ENCODE assay signal across 17 cellular contexts in genomic region chr19:50349277-50350057, GRCh38. TPM values are rescaled to one million over a fixed set of nuclear protein-coding genes. Genes with fewer than 3 reads are reported as not detected.
DNase-seq lines count a peak whose midpoint lies in the region; ATAC-seq and TF ChIP-seq lines count a peak whose summit lies in the region.
"Had no signal": no experiment of that assay in that cellular context is flagged by ENCODE, and none has a peak within 500 bp of the region (broad histone marks: within the 10 kb centered on the region; RNA-seq: fewer than 3 reads in every experiment).

No MANE protein-coding gene starts in this region.

- WGBS in mammary epithelial cell (ENCODE audit: low coverage, missing lambda C conversion rate), result 42% methylated on average over 17 of the region's 22 CpGs

- no peak for ATAC-seq in memory B cell (ENCODE audit: low read depth)
- no peak for ATAC-seq in GM18858 (IDR thresholded peaks at IDR 0.05; ENCODE audit: unreplicated experiment)
- no peak for ATAC-seq in HG02678 (IDR thresholded peaks at IDR 0.05; ENCODE audit: unreplicated experiment)

- H3K9ac ChIP-seq in BLaER1 (no peak overlapping the region), mammary epithelial cell (ENCODE audit: insufficient read depth, low read length) (no peak overlapping the region)

- H2AFZ ChIP-seq in mammary epithelial cell (ENCODE audit: low read depth, low read length), result peak overlapping the region; percentile 42

- H3K4me1 Mint-ChIP-seq in memory B cell, result peaks cover 24% of the 10 kb centered on the region

- H3K4me3 ChIP-seq in BLaER1 (no peak overlapping the region), mammary epithelial cell (replicated peaks in 1 of 3; ENCODE audit: insufficient read depth in 1 of 3, low read depth in 2 of 3, low read length in 3 of 3) (no peak overlapping the region)

- in situ Hi-C loops in mammary epithelial cell (cut with MboI; ENCODE audit: low sequenced_read_pairs in 2 of 2), result no loop called here

- peak overlapping the region; percentile 58 for H3K27ac Mint-ChIP-seq in memory B cell

- H3K4me1 ChIP-seq in BLaER1, result peaks cover 46% of the 10 kb centered on the region
- H3K4me1 ChIP-seq in mammary epithelial cell (ENCODE audit: insufficient read depth, low read length), result no peaks in the 10 kb centered on the region

- H3K4me2 ChIP-seq in BLaER1, result peak overlapping the region; percentile 54
- no peak overlapping the region for H3K4me2 ChIP-seq in mammary epithelial cell (ENCODE audit: insufficient read depth, low read depth, low read length)

- dilution Hi-C loops in mammary epithelial cell (cut with HindIII; ENCODE audit: low sequenced_read_pairs), result no loop called here

- peak overlapping the region; percentile 14 for H3K4me3 Mint-ChIP-seq in memory B cell
- H3K4me3 Mint-ChIP-seq: activated CD4-positive, alpha-beta memory T cell treated with anti-CD3 and anti-CD28 coated beads for 36 hours had no signal

- H3K79me2 ChIP-seq in mammary epithelial cell (ENCODE audit: insufficient read depth, low read length), result no peaks in the 10 kb centered on the region

- BruUV-seq in mammary epithelial cell (replicated peaks; lab: Mats Ljungman, UMichigan), result no TSS peak

- no peaks in the 10 kb centered on the region for H3K36me3 ChIP-seq in BLaER1
- H3K36me3 ChIP-seq in mammary epithelial cell (ENCODE audit: insufficient read depth, low read length), result no peaks in the 10 kb centered on the region

- H4K20me1 ChIP-seq in BLaER1 (no peaks in the 10 kb centered on the region), mammary epithelial cell (ENCODE audit: insufficient read depth, low read length) (no peaks in the 10 kb centered on the region)

- no peaks in the 10 kb centered on the region for H3K27me3 ChIP-seq in BLaER1
- no peaks in the 10 kb centered on the region for H3K27me3 ChIP-seq in mammary epithelial cell (ENCODE audit: insufficient read depth, low read length)

- H3K27ac ChIP-seq in BLaER1 (no peak overlapping the region), mammary epithelial cell (ENCODE audit: insufficient read depth, low read depth, low read length) (no peak overlapping the region)

- DNase-seq in HT-29 (ENCODE audit: low spot score) (peak; percentile 30), mammary epithelial cell (no peak), memory B cell (ENCODE audit: low spot score in 2 of 2) (no peak), NCI-H510A treated with DMSO at 0.1 percent for 48 hours (lab: John Stamatoyannopoulos, UW) (no peak), DMS153 (lab: John Stamatoyannopoulos, UW) (no peak)
- DNase-seq: activated CD4-positive, alpha-beta memory T cell treated with anti-CD3 and anti-CD28 coated beads for 36 hours; activated T-cell treated with anti-CD3 and anti-CD28 coated beads, Interleukin-2, amount 50 U/mL, for 48 hours; central memory CD4-positive, alpha-beta T cell; COR-L47; GF-D8; HCEC 1CT; NCI-H774 had no signal

- no peaks in the 10 kb centered on the region for H3K36me3 Mint-ChIP-seq in memory B cell

- H3K27me3 Mint-ChIP-seq in memory B cell, result no peaks in the 10 kb centered on the region
- H3K27me3 Mint-ChIP-seq: activated CD4-positive, alpha-beta memory T cell treated with anti-CD3 and anti-CD28 coated beads for 36 hours had no signal

- intact Hi-C loops in mammary epithelial cell (cut with micrococcal nuclease), result no loop called here

- H3K9me3 ChIP-seq in BLaER1, result peaks cover 15% of the 10 kb centered on the region
- no peaks in the 10 kb centered on the region for H3K9me3 ChIP-seq in mammary epithelial cell (replicated peaks; ENCODE audit: insufficient read depth, low read length)

- CTCF ChIA-PET in mammary epithelial cell (lab: Charles Lee; ENCODE audit: low non-redundant PET), result no interaction called here

- peak; percentile 14 to 33 for TF ChIP-seq CTCF in mammary epithelial cell (conservative IDR thresholded peaks at IDR 0.05 in 1 of 2, IDR thresholded peaks at IDR 0.05 in 1 of 2; ENCODE audit: extremely low read depth in 1 of 2, insufficient read depth in 1 of 2, low read depth in 1 of 2, low read length in 2 of 2)

- no peaks in the 10 kb centered on the region for H3K9me3 Mint-ChIP-seq in memory B cell

RNA-seq across cellular contexts. Expression of gene NAPSA, which starts 16.0 kb away (rescaled TPM):
- 0.08 and 1.2 TPM in 2 replicates for total RNA-seq in HT-29 (2014; rRNA removed; shearing (Covaris generic))
- total RNA-seq in mammary epithelial cell, result 1 to 10 TPM in 1 of 2 donors, under 1 TPM in 1; 0.75 to 1.3 TPM
- polyA plus RNA-seq in mammary epithelial cell, result 0.24 TPM
- polyA minus RNA-seq in mammary epithelial cell, result not detected
- polyA plus RNA-seq: neural cell had no signal

RNA-seq across cellular contexts. Expression of gene KCNC3, which starts 20.3 kb away (rescaled TPM):
- 3.5 and 7.1 TPM in 2 replicates for total RNA-seq in HT-29 (2014; rRNA removed; shearing (Covaris generic))
- total RNA-seq in mammary epithelial cell, result under 1 TPM; 0.09 to 0.67 TPM
- polyA plus RNA-seq in mammary epithelial cell, result not detected
- polyA minus RNA-seq in mammary epithelial cell, result not detected
- polyA plus RNA-seq: AG04450 had no signal

RNA-seq across cellular contexts. Expression of gene NR1H2, which starts 26.8 kb away (rescaled TPM):
- total RNA-seq in HT-29 (2014; rRNA removed; shearing (Covaris generic)), result 111 and 113 TPM in 2 replicates
- total RNA-seq in mammary epithelial cell, result 10 to 100 TPM; 53.8 to 65.5 TPM
- 33.4 TPM for polyA plus RNA-seq in mammary epithelial cell
- 11.7 TPM for polyA minus RNA-seq in mammary epithelial cell

RNA-seq across cellular contexts. Expression of gene POLD1, which starts 34.7 kb away (rescaled TPM):
- 256 and 257 TPM in 2 replicates for total RNA-seq in HT-29 (2014; rRNA removed; shearing (Covaris generic))
- 10 to 100 TPM; 16.3 to 49.8 TPM for total RNA-seq in mammary epithelial cell
- 31.7 TPM for polyA plus RNA-seq in mammary epithelial cell
- 20.7 TPM for polyA minus RNA-seq in mammary epithelial cell
